11 cellular contexts compared by ENCODE assay signal in the genomic region with DNA sequence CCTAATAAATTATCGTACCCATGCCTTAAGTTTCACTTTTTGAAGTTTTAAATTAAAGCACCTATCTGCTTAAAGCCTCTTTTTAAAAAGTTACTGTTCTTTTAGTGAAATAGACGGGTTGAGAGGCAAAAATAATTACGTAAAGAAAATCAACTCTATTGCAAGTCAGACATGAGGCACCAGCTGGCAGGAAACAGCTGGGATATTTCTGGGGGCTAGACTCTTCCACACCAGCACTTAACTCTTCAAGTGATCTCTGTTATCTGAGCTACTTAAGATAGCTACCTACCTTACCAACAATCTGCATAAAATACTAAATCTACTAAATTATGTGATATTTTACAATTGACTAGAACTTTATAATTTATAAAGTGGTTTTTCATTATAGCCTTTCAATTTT. TPM values are rescaled to one million over a fixed set of nuclear protein-coding genes. Genes with fewer than 3 reads are reported as not detected.
DNase-seq lines count a peak whose midpoint lies in the region; ATAC-seq and TF ChIP-seq lines count a peak whose summit lies in the region.
"Had no signal": no experiment of that assay in that cellular context is flagged by ENCODE, and none has a peak within 500 bp of the region (broad histone marks: within the 10 kb centered on the region; RNA-seq: fewer than 3 reads in every experiment).

No MANE protein-coding gene starts in this region.

- ATAC-seq in GM19023 (IDR thresholded peaks at IDR 0.05; ENCODE audit: unreplicated experiment) (no peak), upper lobe of left lung (ENCODE audit: low FRiP score in 2 of 2) (no peak), GM21526 (IDR thresholded peaks at IDR 0.05; ENCODE audit: low FRiP score, unreplicated experiment) (no peak)

- TF ChIP-seq CTCF in OCI-LY7 (conservative IDR thresholded peaks at IDR 0.05; ENCODE audit: low read length) (no peak), fibroblast of the aortic adventitia (IDR thresholded peaks at IDR 0.05; ENCODE audit: insufficient read depth, low read length) (no peak), upper lobe of left lung (IDR thresholded peaks at IDR 0.05) (no peak)

- peaks cover 22% of the 10 kb centered on the region for H3K36me3 ChIP-seq in OCI-LY7 (ENCODE audit: insufficient read depth, low read length)
- H3K36me3 ChIP-seq in skeletal muscle tissue (ENCODE audit: control insufficient read depth in 3 of 3, insufficient read depth in 3 of 3, low read length in 3 of 3): no peaks in the 10 kb centered on the region
- H3K36me3 ChIP-seq in upper lobe of left lung: peaks cover 0 to 8% (median 0%) of the 10 kb centered on the region in 4 donors

- POLR2A ChIA-PET in OCI-LY7 (lab: Charles Lee): interaction anchor here (0.5 to 0.7 kb wide), 2 partner anchors 128 to 274 kb away, joined by 3 to 4 read pairs; no protein-coding TSS in a partner anchor

- H3K27ac ChIP-seq in OCI-LY7 (ENCODE audit: low read depth, low read length, poor library complexity, severe bottlenecking) (no peak overlapping the region), skeletal muscle tissue (ENCODE audit: low read depth, low read length) (peak overlapping the region; percentile 92), upper lobe of left lung (peak overlapping the region in 2 of 4 donors; percentile 1 to 50)
- H3K27ac ChIP-seq: SJSA1 had no signal

- H3K9me3 ChIP-seq in OCI-LY7 (ENCODE audit: low read length): no peaks in the 10 kb centered on the region
- no peaks in the 10 kb centered on the region for H3K9me3 ChIP-seq in skeletal muscle tissue (ENCODE audit: control insufficient read depth in 3 of 3, low read length in 3 of 3)
- H3K9me3 ChIP-seq in upper lobe of left lung: no peaks in the 10 kb centered on the region
- H3K9me3 ChIP-seq: SJSA1 had no signal

- no peak overlapping the region for H3K27ac Mint-ChIP-seq in T-helper 1 cell treated with Interleukin-12 subunit alpha and Interleukin-12 subunit beta and Interleukin-4 antibody, amounts not matched to agents 30 μg/mL and 1 μg/mL, for 36 hours

- H3K36me3 Mint-ChIP-seq in T-helper 1 cell treated with Interleukin-12 subunit alpha and Interleukin-12 subunit beta and Interleukin-4 antibody, amounts not matched to agents 30 μg/mL and 1 μg/mL, for 36 hours (ENCODE audit: low read depth): peaks cover 10% of the 10 kb centered on the region

- H3K27me3 ChIP-seq in skeletal muscle tissue (ENCODE audit: control insufficient read depth in 3 of 3, insufficient read depth in 3 of 3, low read length in 3 of 3) (no peaks in the 10 kb centered on the region), upper lobe of left lung (no peaks in the 10 kb centered on the region)
- H3K27me3 ChIP-seq: SJSA1 had no signal

- DNase-seq in T-helper 1 cell (no peak), OCI-LY7 (ENCODE audit: low spot score) (peak; percentile 28), fibroblast of the aortic adventitia (ENCODE audit: low read depth) (peak; percentile 33), upper lobe of left lung (no peak)

- H3K4me1 ChIP-seq in OCI-LY7 (ENCODE audit: insufficient read depth, low read length, poor library complexity, severe bottlenecking) (peaks cover 14% of the 10 kb centered on the region), skeletal muscle tissue (ENCODE audit: control insufficient read depth in 3 of 3, insufficient read depth in 3 of 3, low read length in 3 of 3) (peaks cover 35 to 55% (median 54%) of the 10 kb centered on the region in 3 donors), upper lobe of left lung (peaks cover 21 to 31% (median 28%) of the 10 kb centered on the region in 4 donors)
- H3K4me1 ChIP-seq: SJSA1 had no signal

- peak overlapping the region; percentile 24; the same call in 1 of the 2 replicates for H3K4me2 ChIP-seq in OCI-LY7 (ENCODE audit: low read length)

- TF ChIP-seq EP300 in upper lobe of left lung (IDR thresholded peaks at IDR 0.05): no peak

- H3K27me3 Mint-ChIP-seq in T-helper 1 cell treated with Interleukin-12 subunit alpha and Interleukin-12 subunit beta and Interleukin-4 antibody, amounts not matched to agents 30 μg/mL and 1 μg/mL, for 36 hours (ENCODE audit: low read depth): no peaks in the 10 kb centered on the region

- H4K20me1 ChIP-seq in OCI-LY7 (ENCODE audit: insufficient read depth, low read length): 0 out of 2 replicates have a peak, but pooled peaks cover 5% of the 10 kb centered on the region

- no peaks in the 10 kb centered on the region for H3K9me3 Mint-ChIP-seq in T-helper 1 cell treated with Interleukin-12 subunit alpha and Interleukin-12 subunit beta and Interleukin-4 antibody, amounts not matched to agents 30 μg/mL and 1 μg/mL, for 36 hours

- H3K79me2 ChIP-seq in OCI-LY7 (ENCODE audit: insufficient read depth, low read depth, low read length): no peaks in the 10 kb centered on the region

- peak overlapping the region; percentile 41 for H3K4me3 Mint-ChIP-seq in T-helper 1 cell treated with Interleukin-12 subunit alpha and Interleukin-12 subunit beta and Interleukin-4 antibody, amounts not matched to agents 30 μg/mL and 1 μg/mL, for 36 hours

- H3K9me2 ChIP-seq in OCI-LY7 (ENCODE audit: insufficient read depth, low read length): no peaks in the 10 kb centered on the region

- WGBS in upper lobe of left lung, 2 donors: 11 to 28% methylated on average over 3 of the region's 3 CpGs

- H3K4me3 ChIP-seq in OCI-LY7 (ENCODE audit: low read depth, low read length, poor library complexity, severe bottlenecking): no peak overlapping the region
- H3K4me3 ChIP-seq in fibroblast of the aortic adventitia (ENCODE audit: low read depth, low read length): peak overlapping the region; percentile 27
- peak overlapping the region; percentile 59 to 71 (median 69) for H3K4me3 ChIP-seq in skeletal muscle tissue (ENCODE audit: low read length in 3 of 3)
- peak overlapping the region in 2 of 4 donors; percentile 1 to 7 for H3K4me3 ChIP-seq in upper lobe of left lung
- H3K4me3 ChIP-seq: SJSA1 had no signal

- no TSS peak for BruUV-seq in OCI-LY7 (replicated peaks; lab: Mats Ljungman, UMichigan)

- no peak overlapping the region for H2AFZ ChIP-seq in OCI-LY7 (ENCODE audit: low read length)

- H3K4me1 Mint-ChIP-seq in T-helper 1 cell treated with Interleukin-12 subunit alpha and Interleukin-12 subunit beta and Interleukin-4 antibody, amounts not matched to agents 30 μg/mL and 1 μg/mL, for 36 hours (ENCODE audit: low read depth): peaks cover 54% of the 10 kb centered on the region

- CTCF ChIA-PET in OCI-LY7 (lab: Charles Lee; ENCODE audit: unreplicated experiment): no interaction called here

- intact Hi-C loops in OCI-LY7 (cut with micrococcal nuclease; ENCODE audit: unreplicated experiment): no loop called here

- H3K9ac ChIP-seq in skeletal muscle tissue (ENCODE audit: low read depth in 1 of 3, low read length in 3 of 3): peak overlapping the region; percentile 69 to 87 (median 86)

- TF ChIP-seq POLR2A in upper lobe of left lung (IDR thresholded peaks at IDR 0.05): no peak

RNA-seq across cellular contexts. Expression of gene GBF1, which starts 35.8 kb away (rescaled TPM):
- 13.8 and 17.8 TPM in 2 replicates for total RNA-seq in OCI-LY7 (2014; rRNA removed; shearing (Covaris generic))
- total RNA-seq in OCI-LY7 (2022) (33.4 and 36.9 TPM in 2 replicates), fibroblast of the aortic adventitia (ENCODE audit: low replicate concordance) (21.5 and 52.1 TPM in 2 replicates), skeletal muscle tissue (17.7 TPM), upper lobe of left lung (10 to 100 TPM; 36.7 to 59.7 (median 44.4) TPM)

RNA-seq across cellular contexts. Expression of gene PITX3, which starts 39.8 kb away (rescaled TPM):
- total RNA-seq in OCI-LY7 (2014; rRNA removed; shearing (Covaris generic)): not detected in 2 replicates
- total RNA-seq in OCI-LY7 (2022) (not detected in 2 replicates), fibroblast of the aortic adventitia (ENCODE audit: low replicate concordance) (not detected in 2 replicates), skeletal muscle tissue (4.2 TPM), upper lobe of left lung (under 1 TPM in 1 of 6 donors, not detected in 5; 0.61 TPM)
- total RNA-seq: bronchial epithelial cell, SJSA1 had no signal

RNA-seq across cellular contexts. Expression of gene ELOVL3, which starts 55.0 kb away (rescaled TPM):
- 0.62 TPM in 1 of 2 replicates, not detected in the other for total RNA-seq in OCI-LY7 (2014; rRNA removed; shearing (Covaris generic))
- total RNA-seq in OCI-LY7 (2022) (0.48 TPM in 1 of 2 replicates, not detected in the other), fibroblast of the aortic adventitia (ENCODE audit: low replicate concordance) (0.09 TPM in 1 of 2 replicates, not detected in the other), skeletal muscle tissue (not detected), upper lobe of left lung (1 to 10 TPM in 2 of 6 donors, under 1 TPM in 1, not detected in 3; 0.46 to 2.7 (median 1.1) TPM)
- total RNA-seq: bronchial epithelial cell, SJSA1, urinary bladder had no signal

Comparison
In these comparisons a context has a peak if more than half of its experiments do, and no peak if none do; other contexts are left out.
1. DNase-seq: peak in OCI-LY7 (single experiment) and fibroblast of the aortic adventitia (single experiment); none in T-helper 1 cell (0 of 5) and upper lobe of left lung (0 of 2).